Comparison of ENCODE assay signal across 1 cellular context in genomic region chr6:45922728-45923351, GRCh38.
TF ChIP-seq lines count a peak whose summit lies in the region.

No MANE protein-coding gene starts in this region.

TF ChIP-seq in GM23338, 12 proteins besides CTCF, POLR2A, EP300 and RAD21 (continued from another document):
- TF ChIP-seq REST (IDR thresholded peaks at IDR 0.05; ENCODE audit: unreplicated experiment) = no peak
- TF ChIP-seq POLR2AphosphoS5 (IDR thresholded peaks at IDR 0.05; ENCODE audit: low read depth) = no peak
- no peak for TF ChIP-seq JUNB (IDR thresholded peaks at IDR 0.05; ENCODE audit: unreplicated experiment)
- no peak for TF ChIP-seq STAT1 (IDR thresholded peaks at IDR 0.05; ENCODE audit: unreplicated experiment)
- TF ChIP-seq EZH2phosphoT487 (IDR thresholded peaks at IDR 0.05; ENCODE audit: unreplicated experiment) = no peak
